11 cellular contexts compared by ENCODE assay signal in genomic region chr1:41357451-41358151, GRCh38. TPM values are rescaled to one million over a fixed set of nuclear protein-coding genes. Genes with fewer than 3 reads are reported as not detected.
DNase-seq lines count a peak whose midpoint lies in the region; ATAC-seq and TF ChIP-seq lines count a peak whose summit lies in the region.
"Had no signal": no experiment of that assay in that cellular context is flagged by ENCODE, and none has a peak within 500 bp of the region (broad histone marks: within the 10 kb centered on the region; RNA-seq: fewer than 3 reads in every experiment).

No MANE protein-coding gene starts in this region.

- H3K9me3 ChIP-seq in Peyer's patch (no peaks in the 10 kb centered on the region), gastrocnemius medialis (no peaks in the 10 kb centered on the region)

- no peak overlapping the region for H3K4me3 ChIP-seq in Peyer's patch
- H3K4me3 ChIP-seq in gastrocnemius medialis: no peak overlapping the region

- H3K4me1 ChIP-seq in Peyer's patch (peaks cover 4 to 41% (median 10%) of the 10 kb centered on the region in 4 donors), gastrocnemius medialis (peaks cover 37 to 44% of the 10 kb centered on the region in 2 donors)
- H3K4me1 ChIP-seq: parathyroid adenoma had no signal

- no peaks in the 10 kb centered on the region for H3K36me3 ChIP-seq in Peyer's patch
- H3K36me3 ChIP-seq in gastrocnemius medialis: no peaks in the 10 kb centered on the region

- ATAC-seq in Right ventricle myocardium superior (ENCODE audit: poor library complexity): peak; percentile 44
- ATAC-seq in gastrocnemius medialis: no peak
- no peak for ATAC-seq in HG03196 (IDR thresholded peaks at IDR 0.05; ENCODE audit: unreplicated experiment)
- ATAC-seq in GM21723 (IDR thresholded peaks at IDR 0.05; ENCODE audit: unreplicated experiment): no peak

- peaks cover 0 to 4% of the 10 kb centered on the region in 2 donors for H3K27me3 ChIP-seq in Peyer's patch
- H3K27me3 ChIP-seq in gastrocnemius medialis: no peaks in the 10 kb centered on the region

- DNase-seq in DMS153 (lab: John Stamatoyannopoulos, UW): peak; percentile 61
- no peak for DNase-seq in DMS153 treated with DMSO at 0.1 percent for 48 hours (lab: John Stamatoyannopoulos, UW; ENCODE audit: unreplicated experiment)
- peak in 2 of 3 donors; percentile 31 to 38 for DNase-seq in Peyer's patch
- DNase-seq in Right ventricle myocardium superior: peak; percentile 67
- peak in 1 of 2 donors; percentile 47 for DNase-seq in gastrocnemius medialis
- DNase-seq in SKM-1 treated with dmso at 0.1 percent for 144 hours (lab: John Stamatoyannopoulos, UW; ENCODE audit: unreplicated experiment): no peak
- DNase-seq: activated gamma-delta T cell treated with Interleukin-2 at 50 U/mL for 16 hours, NCI-H1930 had no signal

- TF ChIP-seq POLR2A in Peyer's patch (IDR thresholded peaks at IDR 0.05) (no peak), gastrocnemius medialis (IDR thresholded peaks at IDR 0.05) (no peak)

- no peak for TF ChIP-seq CTCF in Peyer's patch (IDR thresholded peaks at IDR 0.05)
- TF ChIP-seq CTCF in gastrocnemius medialis (IDR thresholded peaks at IDR 0.05 in 4 of 5, conservative IDR thresholded peaks at IDR 0.05 in 1 of 5): no peak

- intact Hi-C loops in Right ventricle myocardium superior (cut with DNase I) (no loop called here), gastrocnemius medialis (cut with DNase I; ENCODE audit: low total_unique reads) (loop anchor here (10.0 kb wide), 1 partner anchor 307 kb away; no protein-coding TSS in a partner anchor)

- in situ Hi-C loops in gastrocnemius medialis (cut with MboI; ENCODE audit: low sequenced_read_pairs in 4 of 4): no loop called here

- H3K27ac ChIP-seq in Peyer's patch (no peak overlapping the region), gastrocnemius medialis (peak overlapping the region; percentile 74 to 84 (median 78))
- H3K27ac ChIP-seq: parathyroid adenoma had no signal

RNA-seq across cellular contexts. Expression of gene FOXO6, which starts 3.6 kb away (rescaled TPM):
- total RNA-seq in Peyer's patch: 1 to 10 TPM in 1 of 4 donors, under 1 TPM in 1, not detected in 2; 0.53 to 1.1 TPM
- 3.6 TPM for total RNA-seq in Right ventricle myocardium superior
- 1 to 10 TPM in 2 of 4 donors, under 1 TPM in 2; 0.20 to 3.9 (median 0.94) TPM for total RNA-seq in gastrocnemius medialis

Comparison
In these comparisons a context has a peak if more than half of its experiments do, and no peak if none do; other contexts are left out.
1. DNase-seq: peak in DMS153 (single experiment), Peyer's patch (2 of 3) and Right ventricle myocardium superior (single experiment); none in DMS153 treated with DMSO at 0.1 percent for 48 hours (single experiment) and SKM-1 treated with dmso at 0.1 percent for 144 hours (single experiment).
2. H3K27ac ChIP-seq: peak in gastrocnemius medialis (4 of 4); none in Peyer's patch (0 of 4).